29 cellular contexts compared by ENCODE assay signal in genomic region chr15:84938726-84939125, GRCh38. TPM values are rescaled to one million over a fixed set of nuclear protein-coding genes. Genes with fewer than 3 reads are reported as not detected.
"Had no signal": no experiment of that assay in that cellular context is flagged by ENCODE, and none has a peak within 500 bp of the region (broad histone marks: within the 10 kb centered on the region; RNA-seq: fewer than 3 reads in every experiment).

No MANE protein-coding gene starts in this region.

- FAIRE-seq: pancreas had no signal

- H3K27me3 ChIP-seq: pancreas, spleen, suprapubic skin, testis, tibial artery, transverse colon, upper lobe of right lung, uterus had no signal

- H3K4me3 ChIP-seq: pancreas, psoas muscle, skin epidermis, smooth muscle cell, spleen, suprapubic skin, testis, tibial artery, transverse colon, upper lobe of right lung, uterus had no signal

- H3K36me3 ChIP-seq: neutrophil, pancreas, spleen, suprapubic skin, tibial artery, transverse colon, upper lobe of right lung, uterus had no signal

- H3K4me2 ChIP-seq: smooth muscle cell had no signal

- H3K9me3 ChIP-seq: neutrophil, pancreas, psoas muscle, suprapubic skin, testis, tibial artery, transverse colon, upper lobe of right lung, uterus had no signal

- H3K4me1 ChIP-seq: psoas muscle, spleen, suprapubic skin, testis, tibial artery, transverse colon, upper lobe of right lung, uterus had no signal

- DNase-seq: naive thymus-derived CD8-positive, alpha-beta T cell; nephron progenitor cell; nucleus accumbens; pancreas; psoas muscle; right cardiac atrium; spleen; stimulated activated CD4-positive, alpha-beta T cell treated with anti-CD3 and anti-CD28 coated beads, Interleukin-12 subunit alpha, Interleukin-12 subunit beta, amount 100 ng/mL, for 4 hours; stimulated activated CD4-positive, alpha-beta T cell treated with anti-CD3 and anti-CD28 coated beads, Interleukin-1b, Interleukin-23, amount 100 ng/mL, for 48 hours; stimulated activated CD4-positive, alpha-beta T cell treated with anti-CD3 and anti-CD28 coated beads, Interleukin-4, amount 100 ng/mL, for 1 hour; stimulated activated CD4-positive, alpha-beta T cell treated with anti-CD3 and anti-CD28 coated beads, Interleukin-4, amount 100 ng/mL, for 4 hours; stimulated activated CD8-positive, alpha-beta memory T cell treated with anti-CD3 and anti-CD28 coated beads, Interleukin-4, amount 100 ng/mL, for 48 hours; stimulated activated naive CD4-positive, alpha-beta T cell; stimulated activated naive CD8-positive, alpha-beta T cell treated with anti-CD3 and anti-CD28 coated beads, Interleukin-15, amount 100 ng/mL, for 72 hours; stimulated activated naive CD8-positive, alpha-beta T cell treated with anti-CD3 and anti-CD28 coated beads, Interleukin-15, Interleukin-2, amounts not matched to agents 100 U/mL and 50 U/mL, for 24 hours; substantia nigra; testis; tibial artery; transverse colon; upper lobe of right lung; uterus had no signal

- H3K27ac ChIP-seq: neutrophil, pancreas, psoas muscle, skin epidermis, spleen, suprapubic skin, testis, tibial artery, transverse colon, upper lobe of right lung, uterus had no signal

RNA-seq across cellular contexts. Expression of gene SLC28A1, which starts 54.3 kb away (rescaled TPM):
- total RNA-seq: naive thymus-derived CD8-positive, alpha-beta T cell; natural killer cell treated with Interleukin-12 subunit alpha and Interleukin-12 subunit beta and Interleukin-15 and Interleukin-18, amount 100 ng/mL, for 72 hours; neural crest cell; omental fat pad; osteocyte; smooth muscle cell; suprapubic skin; transverse colon; upper lobe of right lung had no signal
- polyA plus RNA-seq: naive thymus-derived CD8-positive, alpha-beta T cell had no signal
